ENCODE assay signal across 8 cellular contexts in genomic region chr5:56908942-56909293, GRCh38. TPM values are rescaled to one million over a fixed set of nuclear protein-coding genes. Genes with fewer than 3 reads are reported as not detected.
A peak's percentile ranks its signal among the peaks of the same experiment; 100 is the strongest.
DNase-seq lines count a peak whose midpoint lies in the region; ATAC-seq and TF ChIP-seq lines count a peak whose summit lies in the region.

No MANE protein-coding gene starts in this region.

- H3K36me3 ChIP-seq in BLaER1 treated with 17β-estradiol and CSF1 and Interleukin-3, amounts not matched to agents 10 nM and 100 nM, result peaks cover 0 to 13% (median 9%) of the 10 kb centered on the region in 11 experiments; a peak in 15 of 22 replicates
- no peaks in the 10 kb centered on the region for H3K36me3 ChIP-seq in smooth muscle cell (ENCODE audit: low read depth)

- peaks cover 13% of the 10 kb centered on the region for H3F3A ChIP-seq in smooth muscle cell (ENCODE audit: low read depth)

- TF ChIP-seq CTCF in smooth muscle cell (IDR thresholded peaks at IDR 0.05; ENCODE audit: borderline replicate concordance, insufficient read depth, poor library complexity, severe bottlenecking) (no peak), GM20000 (IDR thresholded peaks at IDR 0.05; ENCODE audit: extremely low read depth, missing control alignments) (no peak)

- peaks cover 0 to 14% (median 3%) of the 10 kb centered on the region in 11 experiments; a peak in 8 of 22 replicates for H3K9me3 ChIP-seq in BLaER1 treated with 17β-estradiol and CSF1 and Interleukin-3, amounts not matched to agents 10 nM and 100 nM (replicated peaks in 1 of 11)
- no peaks in the 10 kb centered on the region for H3K9me3 ChIP-seq in smooth muscle cell (replicated peaks; ENCODE audit: low read depth)

- WGBS in smooth muscle cell (ENCODE audit: low lambda C conversion rate), result 2% methylated on average over 19 of the region's 19 CpGs

- peak overlapping the region; percentile 92 for H3K27ac Mint-ChIP-seq in activated T-helper 2 cell treated with anti-CD3 and anti-CD28 coated beads, Interferon-gamma antibody, Interleukin-2, Interleukin-4, amounts not matched to agents 10 μg/mL and 5 μg/mL and 100 μg/mL, durations not matched to agents 14 hours and 24 hours and 36 hours

- H2AFZ ChIP-seq in smooth muscle cell (ENCODE audit: low read depth), result peak overlapping the region; percentile 99

- H4K20me1 ChIP-seq in BLaER1 treated with 17β-estradiol and CSF1 and Interleukin-3, amounts not matched to agents 10 nM and 100 nM, result no peaks in the 10 kb centered on the region
- H4K20me1 ChIP-seq in smooth muscle cell (ENCODE audit: low read depth), result no peaks in the 10 kb centered on the region

- peaks cover 8% of the 10 kb centered on the region for H3K36me3 Mint-ChIP-seq in activated T-helper 2 cell treated with anti-CD3 and anti-CD28 coated beads, Interferon-gamma antibody, Interleukin-2, Interleukin-4, amounts not matched to agents 10 μg/mL and 5 μg/mL and 100 μg/mL, durations not matched to agents 14 hours and 24 hours and 36 hours (ENCODE audit: low read depth)

- intact Hi-C loops in activated T-helper 2 cell treated with anti-CD3 and anti-CD28 coated beads, Interferon-gamma antibody, Interleukin-2, Interleukin-4, amounts not matched to agents 10 μg/mL and 5 μg/mL and 100 μg/mL, durations not matched to agents 14 hours and 24 hours and 36 hours (cut with micrococcal nuclease), result loop anchor here (1.0 kb wide), 2 partner anchors 264 to 1551 kb away; partner anchors contain the start of gene PLK2

- no peak for DNase-seq in activated T-helper 2 cell treated with anti-CD3 and anti-CD28 coated beads, Interferon-gamma antibody, Interleukin-2, Interleukin-4, amounts not matched to agents 10 μg/mL and 5 μg/mL and 100 μg/mL, durations not matched to agents 14 hours and 24 hours and 36 hours (ENCODE audit: low spot score)
- no peak for DNase-seq in smooth muscle cell (lab: John Stamatoyannopoulos, UW; ENCODE audit: unreplicated experiment)
- DNase-seq in glomerular visceral epithelial cell (ENCODE audit: extremely low spot score), result no peak
- DNase-seq in GM20000 (ENCODE audit: low spot score), result no peak

- peaks cover 10% of the 10 kb centered on the region for H3K79me2 ChIP-seq in smooth muscle cell (ENCODE audit: low read depth)

- H3K4me3 ChIP-seq in BLaER1 treated with 17β-estradiol and CSF1 and Interleukin-3, amounts not matched to agents 10 nM and 100 nM, result peak overlapping the region; percentile 58 to 78 (median 72)
- peak overlapping the region; percentile 66 for H3K4me3 ChIP-seq in iPS-11a (ENCODE audit: low read depth, low read length)
- peak overlapping the region; percentile 72 for H3K4me3 ChIP-seq in smooth muscle cell

- H3K9me3 Mint-ChIP-seq in activated T-helper 2 cell treated with anti-CD3 and anti-CD28 coated beads, Interferon-gamma antibody, Interleukin-2, Interleukin-4, amounts not matched to agents 10 μg/mL and 5 μg/mL and 100 μg/mL, durations not matched to agents 14 hours and 24 hours and 36 hours, result peaks cover 5% of the 10 kb centered on the region

- H3K27ac ChIP-seq in BLaER1 treated with 17β-estradiol and CSF1 and Interleukin-3, amounts not matched to agents 10 nM and 100 nM, result peak overlapping the region; percentile 77 to 96 (median 91)
- peak overlapping the region; percentile 98 for H3K27ac ChIP-seq in smooth muscle cell (ENCODE audit: low read depth)

- peaks cover 13% of the 10 kb centered on the region for H3K27me3 Mint-ChIP-seq in activated T-helper 2 cell treated with anti-CD3 and anti-CD28 coated beads, Interferon-gamma antibody, Interleukin-2, Interleukin-4, amounts not matched to agents 10 μg/mL and 5 μg/mL and 100 μg/mL, durations not matched to agents 14 hours and 24 hours and 36 hours (ENCODE audit: low read depth)

- peak overlapping the region; percentile 86 to 98 (median 90) for H3K4me2 ChIP-seq in BLaER1 treated with 17β-estradiol and CSF1 and Interleukin-3, amounts not matched to agents 10 nM and 100 nM
- peak overlapping the region; percentile 96 for H3K4me2 ChIP-seq in smooth muscle cell

- peak; percentile 27 for ATAC-seq in GM19043 (IDR thresholded peaks at IDR 0.05; ENCODE audit: low read depth, unreplicated experiment)
- peak; percentile 21 for ATAC-seq in HG03558 (IDR thresholded peaks at IDR 0.05; ENCODE audit: extremely low read depth, unreplicated experiment)

- peaks cover 4 to 30% (median 24%) of the 10 kb centered on the region in 11 experiments; a peak in 17 of 22 replicates for H3K27me3 ChIP-seq in BLaER1 treated with 17β-estradiol and CSF1 and Interleukin-3, amounts not matched to agents 10 nM and 100 nM
- H3K27me3 ChIP-seq in smooth muscle cell (ENCODE audit: low read depth), result no peaks in the 10 kb centered on the region

- H3K9ac ChIP-seq in BLaER1 treated with 17β-estradiol and CSF1 and Interleukin-3, amounts not matched to agents 10 nM and 100 nM, result peak overlapping the region; percentile 83 to 96 (median 91)
- peak overlapping the region; percentile 93 for H3K9ac ChIP-seq in smooth muscle cell (ENCODE audit: low read depth)

- H3K4me3 Mint-ChIP-seq in activated T-helper 2 cell treated with anti-CD3 and anti-CD28 coated beads, Interferon-gamma antibody, Interleukin-2, Interleukin-4, amounts not matched to agents 10 μg/mL and 5 μg/mL and 100 μg/mL, durations not matched to agents 14 hours and 24 hours and 36 hours (ENCODE audit: low read depth), result peak overlapping the region; percentile 86

- peaks cover 10 to 27% (median 24%) of the 10 kb centered on the region in 10 experiments for H3K4me1 ChIP-seq in BLaER1 treated with 17β-estradiol and CSF1 and Interleukin-3, amounts not matched to agents 10 nM and 100 nM
- H3K4me1 ChIP-seq in smooth muscle cell (ENCODE audit: low read depth), result peaks cover 13% of the 10 kb centered on the region

- H3K4me1 Mint-ChIP-seq in activated T-helper 2 cell treated with anti-CD3 and anti-CD28 coated beads, Interferon-gamma antibody, Interleukin-2, Interleukin-4, amounts not matched to agents 10 μg/mL and 5 μg/mL and 100 μg/mL, durations not matched to agents 14 hours and 24 hours and 36 hours (ENCODE audit: low read depth), result peaks cover 22% of the 10 kb centered on the region

RNA-seq across cellular contexts. Expression of gene SETD9, which starts 0.5 kb away (rescaled TPM):
- 11.0 and 13.1 TPM in 2 replicates for total RNA-seq in activated T-helper 2 cell treated with anti-CD3 and anti-CD28 coated beads, Interferon-gamma antibody, Interleukin-2, Interleukin-4, amounts not matched to agents 10 μg/mL and 5 μg/mL and 100 μg/mL, durations not matched to agents 14 hours and 24 hours and 36 hours
- 18.5 and 19.8 TPM in 2 replicates for total RNA-seq in smooth muscle cell
- 8.6 and 11.4 TPM in 2 replicates for polyA plus RNA-seq in smooth muscle cell

RNA-seq across cellular contexts. Expression of gene MIER3, which starts 43.0 kb away (rescaled TPM):
- 24.1 and 28.3 TPM in 2 replicates for total RNA-seq in activated T-helper 2 cell treated with anti-CD3 and anti-CD28 coated beads, Interferon-gamma antibody, Interleukin-2, Interleukin-4, amounts not matched to agents 10 μg/mL and 5 μg/mL and 100 μg/mL, durations not matched to agents 14 hours and 24 hours and 36 hours
- 23.4 and 24.5 TPM in 2 replicates for total RNA-seq in smooth muscle cell
- 4.1 and 5.5 TPM in 2 replicates for polyA plus RNA-seq in smooth muscle cell
